ENCODE assay signal across 1 cellular context in the genomic region with DNA sequence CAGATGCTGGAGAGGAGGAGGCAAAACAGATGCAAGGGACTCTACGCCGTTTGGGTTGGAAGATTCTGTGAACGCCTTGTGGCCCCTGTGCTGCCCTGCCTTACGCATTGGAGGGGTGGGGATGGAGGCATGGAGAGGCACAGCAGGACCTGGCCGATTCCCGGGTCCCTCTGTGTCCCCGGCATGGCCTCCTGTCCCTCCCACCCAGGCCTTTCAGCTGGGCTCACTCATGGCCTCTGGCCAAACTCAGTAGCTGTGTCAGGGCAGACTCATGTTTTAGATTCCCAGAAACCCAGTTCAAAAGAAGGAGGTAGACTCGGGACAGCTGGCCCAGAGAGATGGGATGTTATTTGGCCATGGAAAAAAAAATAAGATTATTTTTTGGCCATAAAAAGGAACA.
TF ChIP-seq lines count a peak whose summit lies in the region.

No MANE protein-coding gene starts in this region.

TF ChIP-seq in H1, 55 proteins besides CTCF, POLR2A, EP300 and RAD21:
- TF ChIP-seq CREB1 (IDR thresholded peaks at IDR 0.05) (no peak), CBX8 (IDR thresholded peaks at IDR 0.05; ENCODE audit: borderline replicate concordance, low read depth, low read length) (no peak), SIX5 (IDR thresholded peaks at IDR 0.05; ENCODE audit: low read depth, low read length) (no peak), CEBPB (IDR thresholded peaks at IDR 0.05; ENCODE audit: low read depth, low read length) (no peak), FOSL1 (IDR thresholded peaks at IDR 0.05; ENCODE audit: insufficient read depth, low read depth, low read length) (no peak), TBP (IDR thresholded peaks at IDR 0.05; ENCODE audit: low read depth, low read length) (no peak), MAFK (IDR thresholded peaks at IDR 0.05; ENCODE audit: low read depth, low read length) (no peak), RFX5 (IDR thresholded peaks at IDR 0.05; ENCODE audit: borderline replicate concordance, low read depth, low read length) (no peak), NANOG (IDR thresholded peaks at IDR 0.05; ENCODE audit: insufficient read depth, low read depth, low read length, poor library complexity, severe bottlenecking) (no peak), SRF (IDR thresholded peaks at IDR 0.05; ENCODE audit: low read depth, low read length) (no peak), SP1 (IDR thresholded peaks at IDR 0.05; ENCODE audit: low read depth, low read length) (no peak), JUN (IDR thresholded peaks at IDR 0.05; ENCODE audit: low read depth, low read length) (no peak), HDAC6 (IDR thresholded peaks at IDR 0.05; ENCODE audit: low read depth, low read length) (no peak), BRCA1 (IDR thresholded peaks at IDR 0.05; ENCODE audit: low read depth, low read length) (no peak)
- TF ChIP-seq, protein P1, sequence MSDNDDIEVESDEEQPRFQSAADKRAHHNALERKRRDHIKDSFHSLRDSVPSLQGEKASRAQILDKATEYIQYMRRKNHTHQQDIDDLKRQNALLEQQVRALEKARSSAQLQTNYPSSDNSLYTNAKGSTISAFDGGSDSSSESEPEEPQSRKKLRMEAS (IDR thresholded peaks at IDR 0.05), result no peak
- TF ChIP-seq, protein P2, sequence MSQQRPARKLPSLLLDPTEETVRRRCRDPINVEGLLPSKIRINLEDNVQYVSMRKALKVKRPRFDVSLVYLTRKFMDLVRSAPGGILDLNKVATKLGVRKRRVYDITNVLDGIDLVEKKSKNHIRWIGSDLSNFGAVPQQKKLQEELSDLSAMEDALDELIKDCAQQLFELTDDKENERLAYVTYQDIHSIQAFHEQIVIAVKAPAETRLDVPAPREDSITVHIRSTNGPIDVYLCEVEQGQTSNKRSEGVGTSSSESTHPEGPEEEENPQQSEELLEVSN (IDR thresholded peaks at IDR 0.05), result no peak
- TF ChIP-seq, protein P3, sequence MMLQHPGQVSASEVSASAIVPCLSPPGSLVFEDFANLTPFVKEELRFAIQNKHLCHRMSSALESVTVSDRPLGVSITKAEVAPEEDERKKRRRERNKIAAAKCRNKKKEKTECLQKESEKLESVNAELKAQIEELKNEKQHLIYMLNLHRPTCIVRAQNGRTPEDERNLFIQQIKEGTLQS (IDR thresholded peaks at IDR 0.05; ENCODE audit: insufficient read depth, low read depth, low read length), result no peak
